In the genomic region with DNA sequence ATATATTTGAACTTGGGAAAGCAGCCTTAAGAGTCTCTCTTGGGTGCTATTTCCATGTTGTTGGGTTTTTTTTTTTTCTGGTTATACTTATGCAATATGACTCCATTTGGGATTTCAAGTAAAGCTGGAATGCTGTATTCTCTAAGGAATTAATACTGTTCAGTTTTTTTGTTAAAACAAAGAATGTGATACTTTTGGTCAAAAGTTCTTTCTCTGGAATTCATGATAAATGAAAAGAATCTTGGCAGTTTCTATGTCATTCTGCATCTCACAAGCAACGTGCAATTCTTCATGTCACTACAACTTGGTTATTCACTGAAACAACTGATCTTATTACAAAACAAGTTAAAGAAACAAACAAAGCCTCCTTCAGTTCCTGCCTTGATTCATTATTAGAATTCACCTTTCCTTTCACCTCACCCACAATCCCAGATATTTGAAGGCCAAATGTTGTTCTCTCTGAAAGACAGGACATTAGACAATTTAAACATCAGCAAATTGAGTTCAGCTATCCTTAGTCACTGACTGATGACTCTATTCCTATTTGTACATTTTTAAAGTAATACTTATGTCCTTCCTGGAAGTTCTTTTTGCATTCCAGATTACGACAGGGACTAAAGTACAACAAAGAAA, we compare ENCODE assay signal across 14 cellular contexts.
A peak's percentile ranks its signal among the peaks of the same experiment; 100 is the strongest.
DNase-seq lines count a peak whose midpoint lies in the region; ATAC-seq, FAIRE-seq and TF ChIP-seq lines count a peak whose summit lies in the region.
"Had no signal": no experiment of that assay in that cellular context is flagged by ENCODE, and none has a peak within 500 bp of the region (broad histone marks: within the 10 kb centered on the region; RNA-seq: fewer than 3 reads in every experiment).

No MANE protein-coding gene starts in this region.

- POLR2A ChIA-PET in activated CD4-positive, alpha-beta T cell treated with anti-CD3 and anti-CD28 coated beads, Interleukin-2, amount 10 ng/mL, durations not matched to agents 7 days and 5 days (lab: Charles Lee) = no interaction called here

- 0% methylated on average over 2 of the region's 2 CpGs for WGBS in GM23248 (ENCODE audit: low coverage in 1 of 2, low lambda C conversion rate in 2 of 2, missing lambda C conversion rate in 2 of 2), 2 experiments
- WGBS in stomach, 5 donors = 55 to 74% (median 72%) methylated on average over 2 of the region's 2 CpGs

- TF ChIP-seq EP300 in stomach (IDR thresholded peaks at IDR 0.05) = no peak

- intact Hi-C loops in stomach (cut with DNase I; ENCODE audit: low total_unique reads) = no loop called here

- H3K27me3 ChIP-seq in GM23248 (replicated peaks; ENCODE audit: insufficient read depth) (no peaks in the 10 kb centered on the region), keratinocyte (ENCODE audit: control insufficient read depth, extremely low read depth, insufficient read depth, low read length) (no peaks in the 10 kb centered on the region), stomach (no peaks in the 10 kb centered on the region)

- CTCF ChIA-PET in activated CD4-positive, alpha-beta T cell treated with anti-CD3 and anti-CD28 coated beads, Interleukin-2, amount 10 ng/mL, durations not matched to agents 7 days and 5 days (lab: Charles Lee) = no interaction called here

- in situ Hi-C loops in GM23248 (cut with MboI) = no loop called here

- no peaks in the 10 kb centered on the region for H3K9me3 ChIP-seq in GM23248 (ENCODE audit: low read depth)
- H3K9me3 ChIP-seq in keratinocyte (ENCODE audit: control insufficient read depth, low read depth, low read length) = no peaks in the 10 kb centered on the region
- H3K9me3 ChIP-seq in stomach = no peaks in the 10 kb centered on the region

- H3K9me3 Mint-ChIP-seq in chondrocyte (ENCODE audit: low read depth) = peaks cover 4% of the 10 kb centered on the region
- H3K9me3 Mint-ChIP-seq in activated CD4-positive, alpha-beta T cell treated with anti-CD3 and anti-CD28 coated beads, Interleukin-2, amount 10 ng/mL, durations not matched to agents 7 days and 5 days = peaks cover 3% of the 10 kb centered on the region
- H3K9me3 Mint-ChIP-seq in activated naive CD4-positive, alpha-beta T cell treated with anti-CD3 and anti-CD28 coated beads, Interleukin-2, amount 50 U/mL, for 72 hours = peaks cover 0 to 5% of the 10 kb centered on the region in 2 donors
- H3K9me3 Mint-ChIP-seq: stimulated activated naive CD8-positive, alpha-beta T cell treated with anti-CD3 and anti-CD28 coated beads, Interleukin-15, amount 100 ng/mL, for 72 hours had no signal

- peak overlapping the region; percentile 89 for H3K27ac Mint-ChIP-seq in chondrocyte (ENCODE audit: unreplicated experiment)
- no peak overlapping the region for H3K27ac Mint-ChIP-seq in activated CD4-positive, alpha-beta T cell treated with anti-CD3 and anti-CD28 coated beads, Interleukin-2, amount 10 ng/mL, durations not matched to agents 7 days and 5 days
- no peak overlapping the region for H3K27ac Mint-ChIP-seq in activated naive CD4-positive, alpha-beta T cell treated with anti-CD3 and anti-CD28 coated beads, Interleukin-2, amount 50 U/mL, for 72 hours
- H3K27ac Mint-ChIP-seq: stimulated activated naive CD8-positive, alpha-beta T cell treated with anti-CD3 and anti-CD28 coated beads, Interleukin-15, amount 100 ng/mL, for 72 hours had no signal

- no peaks in the 10 kb centered on the region for H3K9me2 ChIP-seq in GM23248 (ENCODE audit: insufficient read depth)

- H3K4me1 ChIP-seq in GM23248 (ENCODE audit: insufficient read depth) (peaks cover 62% of the 10 kb centered on the region), keratinocyte (ENCODE audit: control insufficient read depth, extremely low read depth, insufficient read depth, low read length) (peaks cover 11% of the 10 kb centered on the region), stomach (peaks cover 0 to 28% (median 16%) of the 10 kb centered on the region in 4 donors)
- H3K4me1 ChIP-seq: parathyroid adenoma had no signal

- H3K79me2 ChIP-seq in GM23248 (ENCODE audit: insufficient read depth) = peaks cover 71% of the 10 kb centered on the region
- peaks cover 2% of the 10 kb centered on the region for H3K79me2 ChIP-seq in keratinocyte (ENCODE audit: control insufficient read depth, insufficient read depth, low read length)
- H3K79me2 ChIP-seq: parathyroid adenoma had no signal

- ATAC-seq in activated naive CD4-positive, alpha-beta T cell treated with anti-CD3 and anti-CD28 coated beads, Interleukin-2, amount 50 U/mL, for 72 hours = no peak
- ATAC-seq: stimulated activated naive CD8-positive, alpha-beta T cell treated with anti-CD3 and anti-CD28 coated beads, Interleukin-15, amount 100 ng/mL, for 72 hours had no signal

- H3K27me3 Mint-ChIP-seq in chondrocyte (ENCODE audit: low read depth) = no peaks in the 10 kb centered on the region
- no peaks in the 10 kb centered on the region for H3K27me3 Mint-ChIP-seq in activated CD4-positive, alpha-beta T cell treated with anti-CD3 and anti-CD28 coated beads, Interleukin-2, amount 10 ng/mL, durations not matched to agents 7 days and 5 days
- H3K27me3 Mint-ChIP-seq: stimulated activated naive CD8-positive, alpha-beta T cell treated with anti-CD3 and anti-CD28 coated beads, Interleukin-15, amount 100 ng/mL, for 72 hours had no signal

- H3K4me3 Mint-ChIP-seq in chondrocyte (ENCODE audit: unreplicated experiment) = peak overlapping the region; percentile 1
- no peak overlapping the region for H3K4me3 Mint-ChIP-seq in activated CD4-positive, alpha-beta T cell treated with anti-CD3 and anti-CD28 coated beads, Interleukin-2, amount 10 ng/mL, durations not matched to agents 7 days and 5 days
- H3K4me3 Mint-ChIP-seq: stimulated activated naive CD8-positive, alpha-beta T cell treated with anti-CD3 and anti-CD28 coated beads, Interleukin-15, amount 100 ng/mL, for 72 hours had no signal

- H3K4me2 ChIP-seq in GM23248 (ENCODE audit: unreplicated experiment) (peak overlapping the region; percentile 86), keratinocyte (ENCODE audit: control insufficient read depth, extremely low read depth, insufficient read depth, low read depth, low read length) (no peak overlapping the region)

- DNase-seq in GM23248 (peak; percentile 77), chondrocyte (ENCODE audit: low spot score) (no peak), keratinocyte (ENCODE audit: low read depth, low spot score) (no peak), stomach (no peak), DMS53 treated with DMSO at 0.1 percent for 48 hours (lab: John Stamatoyannopoulos, UW; ENCODE audit: unreplicated experiment) (no peak)
- no peak for DNase-seq in activated T-cell treated with anti-CD3 and anti-CD28 coated beads, Interleukin-2, amount 50 U/mL, for 1 hour
- no peak for DNase-seq in activated CD4-positive, alpha-beta T cell treated with anti-CD3 and anti-CD28 coated beads, Interleukin-2, amount 10 ng/mL, durations not matched to agents 7 days and 5 days
- DNase-seq in activated naive CD4-positive, alpha-beta T cell treated with anti-CD3 and anti-CD28 coated beads, Interleukin-2, amount 50 U/mL, for 72 hours (ENCODE audit: low spot score in 2 of 2) = no peak
- DNase-seq: activated CD4-positive, alpha-beta T cell treated with anti-CD3 and anti-CD28 coated beads, Interleukin-2, amount 50 U/mL, for 48 hours; glutamatergic neuron; NCI-H2227 treated with DMSO at 0.1 percent for 48 hours; stimulated activated naive CD8-positive, alpha-beta T cell treated with anti-CD3 and anti-CD28 coated beads, Interleukin-15, amount 100 ng/mL, for 72 hours had no signal

- no peak overlapping the region for H2AFZ ChIP-seq in GM23248
- no peak overlapping the region for H2AFZ ChIP-seq in keratinocyte (ENCODE audit: control insufficient read depth, low read length)
- H2AFZ ChIP-seq: parathyroid adenoma had no signal

- peaks cover 51% of the 10 kb centered on the region for H3F3A ChIP-seq in GM23248 (ENCODE audit: insufficient read depth)

- FAIRE-seq in keratinocyte (lab: Jason Lieb, UNC) = peak; percentile 29

- dilution Hi-C loops in keratinocyte (cut with MboI; ENCODE audit: extremely low pct_ligation_motif_present, low sequenced_read_pairs) = no loop called here

- H3K4me3 ChIP-seq in GM23248 (peak overlapping the region; percentile 33), keratinocyte (ENCODE audit: control insufficient read depth in 2 of 3, extremely low read depth in 1 of 3, insufficient read depth in 2 of 3, low read depth in 1 of 3, low read length in 3 of 3) (no peak overlapping the region), stomach (no peak overlapping the region)

- H3K36me3 ChIP-seq in GM23248 (ENCODE audit: low read depth) (no peaks in the 10 kb centered on the region), keratinocyte (ENCODE audit: control insufficient read depth in 2 of 2, extremely low read depth in 1 of 2, insufficient read depth in 2 of 2, low read length in 2 of 2) (no peaks in the 10 kb centered on the region), stomach (no peaks in the 10 kb centered on the region)

- TF ChIP-seq POLR2A in stomach (IDR thresholded peaks at IDR 0.05) = no peak

- no peaks in the 10 kb centered on the region for H3K9me1 ChIP-seq in keratinocyte (ENCODE audit: control insufficient read depth, extremely low read depth, insufficient read depth, low read length)

- H3K4me1 Mint-ChIP-seq in chondrocyte (ENCODE audit: low read depth) = peaks cover 52% of the 10 kb centered on the region
- H3K4me1 Mint-ChIP-seq in activated CD4-positive, alpha-beta T cell treated with anti-CD3 and anti-CD28 coated beads, Interleukin-2, amount 10 ng/mL, durations not matched to agents 7 days and 5 days = no peaks in the 10 kb centered on the region
- H3K4me1 Mint-ChIP-seq: stimulated activated naive CD8-positive, alpha-beta T cell treated with anti-CD3 and anti-CD28 coated beads, Interleukin-15, amount 100 ng/mL, for 72 hours had no signal

- TF ChIP-seq CTCF in chondrocyte (IDR thresholded peaks at IDR 0.05) (no peak), keratinocyte (optimal IDR thresholded peaks at IDR 0.05 in 1 of 3, IDR thresholded peaks at IDR 0.05 in 1 of 3, conservative IDR thresholded peaks at IDR 0.05 in 1 of 3; ENCODE audit: extremely low read depth in 1 of 3, insufficient read depth in 2 of 3, low read length in 3 of 3) (no peak), stomach (IDR thresholded peaks at IDR 0.05) (no peak)

- no peaks in the 10 kb centered on the region for H3K36me3 Mint-ChIP-seq in chondrocyte (ENCODE audit: low read depth)
- H3K36me3 Mint-ChIP-seq in activated CD4-positive, alpha-beta T cell treated with anti-CD3 and anti-CD28 coated beads, Interleukin-2, amount 10 ng/mL, durations not matched to agents 7 days and 5 days (ENCODE audit: low read depth) = no peaks in the 10 kb centered on the region
- peaks cover 0 to 4% of the 10 kb centered on the region in 2 donors for H3K36me3 Mint-ChIP-seq in activated naive CD4-positive, alpha-beta T cell treated with anti-CD3 and anti-CD28 coated beads, Interleukin-2, amount 50 U/mL, for 72 hours

- H4K20me1 ChIP-seq in GM23248 (ENCODE audit: insufficient read depth) (no peaks in the 10 kb centered on the region), keratinocyte (ENCODE audit: control insufficient read depth, extremely low read depth, insufficient read depth, low read length) (no peaks in the 10 kb centered on the region)

- H3K27ac ChIP-seq in GM23248 (peak overlapping the region; percentile 65), keratinocyte (ENCODE audit: control insufficient read depth, insufficient read depth, low read length) (no peak overlapping the region), stomach (peak overlapping the region in 3 of 5 donors; percentile 9 to 27 (median 12))
- H3K27ac ChIP-seq: HL-60, parathyroid adenoma had no signal

- H3K9ac ChIP-seq in GM23248 = peak overlapping the region; percentile 19; the same call in 1 of the 2 replicates
- no peak overlapping the region for H3K9ac ChIP-seq in keratinocyte (ENCODE audit: control insufficient read depth, extremely low read depth, insufficient read depth, low read length)
- H3K9ac ChIP-seq: parathyroid adenoma had no signal
